Comparison of ENCODE assay signal across 23 cellular contexts in the genomic region with DNA sequence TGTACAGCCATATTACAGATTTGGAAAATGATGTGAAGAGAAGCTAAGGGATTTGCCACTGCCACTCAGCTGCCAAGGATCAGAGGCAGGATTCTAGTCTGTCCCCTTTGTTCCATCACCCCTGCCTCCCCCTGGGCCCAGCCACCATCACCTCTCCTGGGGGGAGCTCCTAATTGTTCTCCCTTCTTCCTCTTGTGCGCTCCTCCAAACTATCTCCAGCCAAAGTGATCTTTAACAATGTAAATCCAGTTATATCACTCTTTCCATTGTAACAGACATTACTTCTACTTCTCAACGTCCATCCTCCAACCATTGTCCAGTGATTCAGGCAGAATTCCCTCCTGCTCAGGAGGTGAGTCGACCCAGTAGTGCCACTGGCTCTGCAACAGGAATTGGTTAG.
"Had no signal": no experiment of that assay in that cellular context is flagged by ENCODE, and none has a peak within 500 bp of the region (broad histone marks: within the 10 kb centered on the region; RNA-seq: fewer than 3 reads in every experiment).

No MANE protein-coding gene starts in this region.

- H3K27me3 Mint-ChIP-seq: activated CD8-positive, alpha-beta memory T cell treated with anti-CD3 and anti-CD28 coated beads, Interleukin-2, amount 10 ng/mL, durations not matched to agents 7 days and 5 days; activated naive CD8-positive, alpha-beta T cell treated with anti-CD3 and anti-CD28 coated beads, Interleukin-2, amount 50 U/mL, for 24 hours had no signal

- H3K27ac ChIP-seq: cardiac muscle cell, esophagus muscularis mucosa, tibial artery had no signal

- H3K4me3 Mint-ChIP-seq: activated CD4-positive, alpha-beta T cell treated with anti-CD3 and anti-CD28 coated beads, Interleukin-2, amount 10 ng/mL, durations not matched to agents 7 days and 5 days; activated CD8-positive, alpha-beta memory T cell treated with anti-CD3 and anti-CD28 coated beads, Interleukin-2, amount 10 ng/mL, durations not matched to agents 7 days and 5 days; activated CD8-positive, alpha-beta T cell treated with anti-CD3 and anti-CD28 coated beads for 36 hours; activated naive CD8-positive, alpha-beta T cell treated with anti-CD3 and anti-CD28 coated beads, Interleukin-2, amount 50 U/mL, for 24 hours; natural killer cell treated with Interleukin-12 subunit alpha and Interleukin-12 subunit beta and Interleukin-15 and Interleukin-18, amount 100 ng/mL, for 72 hours; stimulated activated effector memory CD8-positive, alpha-beta T cell treated with anti-CD3 and anti-CD28 coated beads, Interleukin-12 subunit alpha, Interleukin-12 subunit beta, amount 100 ng/mL, for 72 hours; stimulated activated naive CD8-positive, alpha-beta T cell treated with anti-CD3 and anti-CD28 coated beads, Interleukin-15, amount 100 ng/mL, for 72 hours; T-helper 17 cell had no signal

- H3K4me3 ChIP-seq: cardiac muscle cell, esophagus muscularis mucosa, tibial artery had no signal

- DNase-seq: activated CD4-positive, alpha-beta T cell treated with anti-CD3 and anti-CD28 coated beads, Interleukin-2, amount 10 ng/mL, durations not matched to agents 7 days and 5 days; activated CD8-positive, alpha-beta memory T cell treated with anti-CD3 and anti-CD28 coated beads, Interleukin-2, amount 10 ng/mL, durations not matched to agents 7 days and 5 days; activated CD8-positive, alpha-beta T cell treated with anti-CD3 and anti-CD28 coated beads for 36 hours; activated gamma-delta T cell; activated naive CD4-positive, alpha-beta T cell treated with anti-CD3 and anti-CD28 coated beads, Interleukin-2, amount 50 U/mL, for 16 hours; activated naive CD8-positive, alpha-beta T cell treated with anti-CD3 and anti-CD28 coated beads, Interleukin-2, amount 50 U/mL, for 24 hours; activated T-cell treated with anti-CD3 and anti-CD28 coated beads for 4 hours; dermis blood vessel endothelial cell; effector memory CD4-positive, alpha-beta T cell; hypothalamus; left ventricle myocardium superior; midbrain; nucleus accumbens; stimulated activated CD4-positive, alpha-beta T cell treated with anti-CD3 and anti-CD28 coated beads, Interleukin-2, amount 100 ng/mL, for 24 hours; stimulated activated naive CD8-positive, alpha-beta T cell treated with anti-CD3 and anti-CD28 coated beads, Interleukin-15, amount 100 ng/mL, for 72 hours; T-helper 17 cell; tibial artery had no signal

- H3K9me3 Mint-ChIP-seq: activated CD4-positive, alpha-beta T cell treated with anti-CD3 and anti-CD28 coated beads, Interleukin-2, amount 10 ng/mL, durations not matched to agents 7 days and 5 days; activated CD8-positive, alpha-beta T cell treated with anti-CD3 and anti-CD28 coated beads for 36 hours; natural killer cell treated with Interleukin-12 subunit alpha and Interleukin-12 subunit beta and Interleukin-15 and Interleukin-18, amount 100 ng/mL, for 72 hours had no signal

- ATAC-seq: activated CD4-positive, CD25-positive, alpha-beta regulatory T cell treated with anti-CD3 and anti-CD28 coated beads, Interleukin-2, amount 50 U/mL, for 24 hours; activated CD8-positive, alpha-beta memory T cell treated with anti-CD3 and anti-CD28 coated beads, Interleukin-2, amount 10 ng/mL, durations not matched to agents 7 days and 5 days; activated CD8-positive, alpha-beta T cell treated with anti-CD3 and anti-CD28 coated beads for 36 hours; activated naive CD8-positive, alpha-beta T cell treated with anti-CD3 and anti-CD28 coated beads, Interleukin-2, amount 50 U/mL, for 24 hours; left ventricle myocardium superior; natural killer cell treated with Interleukin-12 subunit alpha and Interleukin-12 subunit beta and Interleukin-15 and Interleukin-18, amount 100 ng/mL, for 72 hours; sciatic nerve; stimulated activated effector memory CD8-positive, alpha-beta T cell treated with anti-CD3 and anti-CD28 coated beads, Interleukin-12 subunit alpha, Interleukin-12 subunit beta, amount 100 ng/mL, for 72 hours; stimulated activated naive CD8-positive, alpha-beta T cell treated with anti-CD3 and anti-CD28 coated beads, Interleukin-15, amount 100 ng/mL, for 72 hours; T-helper 17 cell had no signal

- H3K9me3 ChIP-seq: esophagus muscularis mucosa, tibial artery had no signal

- H3K4me1 Mint-ChIP-seq: activated CD4-positive, alpha-beta T cell treated with anti-CD3 and anti-CD28 coated beads, Interleukin-2, amount 10 ng/mL, durations not matched to agents 7 days and 5 days; activated CD8-positive, alpha-beta memory T cell treated with anti-CD3 and anti-CD28 coated beads, Interleukin-2, amount 10 ng/mL, durations not matched to agents 7 days and 5 days; activated naive CD8-positive, alpha-beta T cell treated with anti-CD3 and anti-CD28 coated beads, Interleukin-2, amount 50 U/mL, for 24 hours; stimulated activated effector memory CD8-positive, alpha-beta T cell treated with anti-CD3 and anti-CD28 coated beads, Interleukin-12 subunit alpha, Interleukin-12 subunit beta, amount 100 ng/mL, for 72 hours; stimulated activated naive CD8-positive, alpha-beta T cell treated with anti-CD3 and anti-CD28 coated beads, Interleukin-15, amount 100 ng/mL, for 72 hours; T-helper 17 cell had no signal

- H3K27me3 ChIP-seq: cardiac muscle cell, esophagus muscularis mucosa, tibial artery had no signal

- H3K27ac Mint-ChIP-seq: activated CD4-positive, alpha-beta T cell treated with anti-CD3 and anti-CD28 coated beads, Interleukin-2, amount 10 ng/mL, durations not matched to agents 7 days and 5 days; activated CD8-positive, alpha-beta memory T cell treated with anti-CD3 and anti-CD28 coated beads, Interleukin-2, amount 10 ng/mL, durations not matched to agents 7 days and 5 days; activated CD8-positive, alpha-beta T cell treated with anti-CD3 and anti-CD28 coated beads for 36 hours; activated naive CD8-positive, alpha-beta T cell treated with anti-CD3 and anti-CD28 coated beads, Interleukin-2, amount 50 U/mL, for 24 hours; natural killer cell treated with Interleukin-12 subunit alpha and Interleukin-12 subunit beta and Interleukin-15 and Interleukin-18, amount 100 ng/mL, for 72 hours; stimulated activated effector memory CD8-positive, alpha-beta T cell treated with anti-CD3 and anti-CD28 coated beads, Interleukin-12 subunit alpha, Interleukin-12 subunit beta, amount 100 ng/mL, for 72 hours; T-helper 17 cell had no signal

- H3K36me3 Mint-ChIP-seq: activated CD8-positive, alpha-beta memory T cell treated with anti-CD3 and anti-CD28 coated beads, Interleukin-2, amount 10 ng/mL, durations not matched to agents 7 days and 5 days; natural killer cell treated with Interleukin-12 subunit alpha and Interleukin-12 subunit beta and Interleukin-15 and Interleukin-18, amount 100 ng/mL, for 72 hours; stimulated activated effector memory CD8-positive, alpha-beta T cell treated with anti-CD3 and anti-CD28 coated beads, Interleukin-12 subunit alpha, Interleukin-12 subunit beta, amount 100 ng/mL, for 72 hours had no signal

- H3K36me3 ChIP-seq: cardiac muscle cell, esophagus muscularis mucosa, tibial artery had no signal
